ENCODE assay signal across 8 cellular contexts in genomic region chr2:130145006-130145414, GRCh38. TPM values are rescaled to one million over a fixed set of nuclear protein-coding genes. Genes with fewer than 3 reads are reported as not detected.
A peak's percentile ranks its signal among the peaks of the same experiment; 100 is the strongest.
DNase-seq lines count a peak whose midpoint lies in the region; ATAC-seq and TF ChIP-seq lines count a peak whose summit lies in the region.
"Not testable (repeated sequence)": the region's sequence is repeated elsewhere in the genome, so short reads cannot be mapped to it uniquely, and the experiment has no call there.

TSS of gene CCDC74B (minus strand) at chr2:130145112. CDS start at chr2:130144996, 116 bp downstream.

- POLR2A ChIA-PET in T-cell (lab: Charles Lee) = not testable (repeated sequence)

- not testable (repeated sequence) for H3K36me3 ChIP-seq in prostate gland, tibial nerve

- ATAC-seq in GM18498 (IDR thresholded peaks at IDR 0.05; ENCODE audit: unreplicated experiment) (peak; percentile 95), HG02623 (IDR thresholded peaks at IDR 0.05; ENCODE audit: unreplicated experiment) (peak; percentile 91), T-cell (replicated peaks in 1 of 4) (peak; percentile 78 to 88 (median 86))

- CTCF ChIA-PET in T-cell (lab: Charles Lee) = not testable (repeated sequence)

- WGBS in prostate gland = 7% methylated on average over 30 of the region's 30 CpGs
- 11 to 18% methylated on average over 15 to 17 of the region's 30 CpGs for WGBS in tibial nerve, 2 donors

- not testable (repeated sequence) for TF ChIP-seq EP300 in tibial nerve (IDR thresholded peaks at IDR 0.05)

- H3K4me3 Mint-ChIP-seq in T-cell = peak within 1 kb of the TSS; percentile 73 to 79 (median 76)
- H3K4me3 Mint-ChIP-seq in activated naive CD8-positive, alpha-beta T cell = peak within 1 kb of the TSS; percentile 76

- DNase-seq in NCI-H1092 (lab: John Stamatoyannopoulos, UW) (peak; percentile 63), T-cell (peak; percentile 15 to 63 (median 46)), cardiac septum (ENCODE audit: low spot score) (peak; percentile 74), prostate gland (ENCODE audit: low spot score) (peak; percentile 43), tibial nerve (ENCODE audit: low spot score in 2 of 2) (peak; percentile 19 to 24)

- H3K4me1 Mint-ChIP-seq in T-cell = peaks cover 0 to 11% (median 10%) of the 10 kb centered on the region in 3 donors
- H3K4me1 Mint-ChIP-seq in activated naive CD8-positive, alpha-beta T cell (ENCODE audit: low read depth) = not testable (repeated sequence)

- not testable (repeated sequence) for TF ChIP-seq CTCF in prostate gland (IDR thresholded peaks at IDR 0.05); tibial nerve (IDR thresholded peaks at IDR 0.05)

- not testable (repeated sequence) for H3K9me3 Mint-ChIP-seq in T-cell; activated naive CD8-positive, alpha-beta T cell (ENCODE audit: low read depth)

- TF ChIP-seq POLR2A in prostate gland (IDR thresholded peaks at IDR 0.05); tibial nerve (IDR thresholded peaks at IDR 0.05): not testable (repeated sequence)

- not testable (repeated sequence) for H3K9me3 ChIP-seq in prostate gland, tibial nerve

- H3K36me3 Mint-ChIP-seq in T-cell; activated naive CD8-positive, alpha-beta T cell: not testable (repeated sequence)

- peaks cover 5 to 13% of the 10 kb centered on the region in 2 donors for H3K27me3 Mint-ChIP-seq in T-cell
- not testable (repeated sequence) for H3K27me3 Mint-ChIP-seq in activated naive CD8-positive, alpha-beta T cell

- H3K4me1 ChIP-seq in prostate gland (replicated peaks) = not testable (repeated sequence)
- H3K4me1 ChIP-seq in tibial nerve = peaks cover 0 to 10% (median 0%) of the 10 kb centered on the region in 4 donors

- intact Hi-C loops in cardiac septum (cut with DNase I); prostate gland (cut with DNase I): not testable (repeated sequence)

- H3K27me3 ChIP-seq in prostate gland (replicated peaks; ENCODE audit: insufficient read depth); tibial nerve: not testable (repeated sequence)

- H3K4me3 ChIP-seq in prostate gland = peak within 1 kb of the TSS; percentile 23 to 27
- peak within 1 kb of the TSS; percentile 4 to 52 (median 28) for H3K4me3 ChIP-seq in tibial nerve

- peak within 1 kb of the TSS in 1 of 2 donors; percentile 45 for H3K27ac ChIP-seq in prostate gland
- H3K27ac ChIP-seq in tibial nerve = not testable (repeated sequence)

- H3K27ac Mint-ChIP-seq in T-cell; activated naive CD8-positive, alpha-beta T cell: not testable (repeated sequence)

RNA-seq across cellular contexts. Expression of gene CCDC74B, which starts in this region (rescaled TPM):
- 1 to 10 TPM in 1 of 5 donors, under 1 TPM in 3, not detected in 1; 0.42 to 2.0 (median 0.78) TPM for total RNA-seq in T-cell
- 0.81 TPM for total RNA-seq in cardiac septum
- total RNA-seq in prostate gland = 10 to 100 TPM; 21.7 to 31.2 TPM
- total RNA-seq in tibial nerve = 10 to 100 TPM in 3 of 4 donors, 1 to 10 TPM in 1; 7.2 to 32.6 (median 23.3) TPM

Comparison
In these comparisons a context has a peak if more than half of its experiments do, and no peak if none do; other contexts are left out.
1. Peak in DNase-seq in cardiac septum; RNA of the gene not detected or under 1 TPM.
2. DNase-seq: peak in every context shown above with its lines; median percentile 74 in cardiac septum; 63 in NCI-H1092; 46 in T-cell; 43 in prostate gland; 22 in tibial nerve.